In genomic region chr9:108786756-108787663, GRCh38 we compare ENCODE assay signal across 12 cellular contexts.
DNase-seq lines count a peak whose midpoint lies in the region; ATAC-seq, FAIRE-seq and TF ChIP-seq lines count a peak whose summit lies in the region.
"Had no signal": no experiment of that assay in that cellular context is flagged by ENCODE, and none has a peak within 500 bp of the region (broad histone marks: within the 10 kb centered on the region; RNA-seq: fewer than 3 reads in every experiment).

No MANE protein-coding gene starts in this region.

- DNase-seq in BJ (ENCODE audit: low read depth) (peak; percentile 25), MG63 (peak; percentile 26), choroid plexus epithelial cell (ENCODE audit: low read depth) (peak; percentile 62), myocyte (ENCODE audit: low read depth) (peak; percentile 63), NCI-H146 (lab: John Stamatoyannopoulos, UW) (no peak), GM12892 (ENCODE audit: insufficient read length) (no peak), DMS153 (lab: John Stamatoyannopoulos, UW) (no peak)
- DNase-seq: kidney had no signal

- CTCF ChIA-PET in BJ (lab: Yijun Ruan, JAX), result interaction anchor here (0.6 to 2.4 kb wide), 2 partner anchors 10 to 12 kb away, joined by 3 to 6 read pairs; no protein-coding TSS in a partner anchor

- no peaks in the 10 kb centered on the region for H3K27me3 ChIP-seq in BJ (ENCODE audit: control insufficient read depth, insufficient read depth, low read length)
- H3K27me3 ChIP-seq in MG63, result no peaks in the 10 kb centered on the region
- H3K27me3 ChIP-seq: cardiac muscle cell had no signal

- TF ChIP-seq CTCF in BJ (IDR thresholded peaks at IDR 0.05; ENCODE audit: insufficient read depth, low read depth, low read length) (no peak), choroid plexus epithelial cell (conservative IDR thresholded peaks at IDR 0.05; ENCODE audit: low read depth, low read length) (no peak)

- H3K36me3 ChIP-seq in BJ (ENCODE audit: control insufficient read depth, insufficient read depth, low read length), result no peaks in the 10 kb centered on the region
- H3K36me3 ChIP-seq in MG63, result no peaks in the 10 kb centered on the region
- H3K36me3 ChIP-seq: cardiac muscle cell, thoracic aorta had no signal

- no peak overlapping the region for H3K4me3 ChIP-seq in BJ (ENCODE audit: low read depth, low read length)
- no peak overlapping the region for H3K4me3 ChIP-seq in MG63
- no peak overlapping the region for H3K4me3 ChIP-seq in choroid plexus epithelial cell (ENCODE audit: low read depth, low read length)
- H3K4me3 ChIP-seq: cardiac muscle cell, thoracic aorta had no signal

- ATAC-seq in GM18909 (IDR thresholded peaks at IDR 0.05; ENCODE audit: poor library complexity, unreplicated experiment), result no peak
- ATAC-seq: activated CD4-positive, CD25-positive, alpha-beta regulatory T cell treated with anti-CD3 and anti-CD28 coated beads, Interleukin-2, amount 50 U/mL, for 24 hours had no signal

- FAIRE-seq in GM12892 (lab: Jason Lieb, UNC), result no peak
- FAIRE-seq: kidney had no signal

- no peak for TF ChIP-seq POLR2A in GM12892 (IDR thresholded peaks at IDR 0.05; ENCODE audit: low read depth, low read length)

- no peaks in the 10 kb centered on the region for H3K9me3 ChIP-seq in MG63
- H3K9me3 ChIP-seq: thoracic aorta had no signal

- POLR2A ChIA-PET in BJ (lab: Charles Lee), result interaction anchor here (0.7 kb wide), 1 partner anchor 343 kb away, joined by 3 read pairs; no protein-coding TSS in a partner anchor

Comparison
In these comparisons a context has a peak if more than half of its experiments do, and no peak if none do; other contexts are left out.
1. DNase-seq: peak in BJ (single experiment), MG63 (single experiment), choroid plexus epithelial cell (single experiment) and myocyte (single experiment); none in NCI-H146 (single experiment), GM12892 (single experiment) and DMS153 (single experiment).